In genomic region chr15:65856821-65857455, GRCh38 we compare ENCODE assay signal across 8 cellular contexts. TPM values are rescaled to one million over a fixed set of nuclear protein-coding genes. Genes with fewer than 3 reads are reported as not detected.
DNase-seq lines count a peak whose midpoint lies in the region; ATAC-seq and TF ChIP-seq lines count a peak whose summit lies in the region.

No MANE protein-coding gene starts in this region.

- TF ChIP-seq CTCF in MM.1S (IDR thresholded peaks at IDR 0.05; ENCODE audit: low read length) (peak; percentile 91), coronary artery (IDR thresholded peaks at IDR 0.05) (peak; percentile 62)

- no peaks in the 10 kb centered on the region for H3K27me3 Mint-ChIP-seq in activated CD4-positive, alpha-beta T cell treated with anti-CD3 and anti-CD28 coated beads for 36 hours

- H3K4ac ChIP-seq in mesendoderm (ENCODE audit: low read depth, low read length) = no peak overlapping the region

- H3K9ac ChIP-seq in MM.1S (ENCODE audit: low read length) (no peak overlapping the region), mesendoderm (ENCODE audit: low read length) (no peak overlapping the region)

- intact Hi-C loops in activated CD4-positive, alpha-beta T cell treated with anti-CD3 and anti-CD28 coated beads for 36 hours (cut with DNase I, micrococcal nuclease) = loop anchor here (1.0 kb wide), 2 partner anchors 219 to 246 kb away; partner anchors contain the start of gene INTS14 (in 1 of the 2)

- no peaks in the 10 kb centered on the region for H3K79me1 ChIP-seq in mesendoderm (ENCODE audit: low read length)

- H2AFZ ChIP-seq in MM.1S (ENCODE audit: low read length) = 0 out of 2 replicates have a peak overlapping the region, but pooled peaks have one; percentile 47

- no peaks in the 10 kb centered on the region for H3F3A ChIP-seq in MM.1S (ENCODE audit: insufficient read depth, low read length)

- H3K4me1 ChIP-seq in MM.1S (ENCODE audit: low read length) (no peaks in the 10 kb centered on the region), mesendoderm (ENCODE audit: control insufficient read depth, low read depth, low read length) (no peaks in the 10 kb centered on the region)

- H3K4me3 ChIP-seq in MM.1S (ENCODE audit: low read length) (no peak overlapping the region), coronary artery (no peak overlapping the region), mesendoderm (ENCODE audit: low read length) (no peak overlapping the region)

- DNase-seq in DMS 273 (lab: John Stamatoyannopoulos, UW; ENCODE audit: unreplicated experiment) (peak; percentile 80), DMS 273 treated with DMSO at 0.1 percent for 48 hours (lab: John Stamatoyannopoulos, UW) (no peak), MM.1S (peak; percentile 70), coronary artery (ENCODE audit: low spot score) (no peak), mesendoderm (peak; percentile 74)
- peak; percentile 90 for DNase-seq in activated CD4-positive, alpha-beta T cell treated with anti-CD3 and anti-CD28 coated beads for 36 hours
- peak; percentile 90 for DNase-seq in stimulated activated CD8-positive, alpha-beta memory T cell treated with anti-CD3 and anti-CD28 coated beads, Interleukin-4, amount 100 ng/mL, for 48 hours

- H3K36me3 Mint-ChIP-seq in activated CD4-positive, alpha-beta T cell treated with anti-CD3 and anti-CD28 coated beads for 36 hours (ENCODE audit: low read depth) = no peaks in the 10 kb centered on the region

- no peak overlapping the region for H3K23ac ChIP-seq in mesendoderm (ENCODE audit: low read length)

- H3K18ac ChIP-seq in mesendoderm (ENCODE audit: low read length) = no peak overlapping the region

- no peaks in the 10 kb centered on the region for H3K36me3 ChIP-seq in MM.1S (replicated peaks; ENCODE audit: insufficient read depth, low read length)
- no peaks in the 10 kb centered on the region for H3K36me3 ChIP-seq in mesendoderm (ENCODE audit: control insufficient read depth, insufficient read depth, low read length)

- ATAC-seq in activated CD4-positive, alpha-beta T cell treated with anti-CD3 and anti-CD28 coated beads for 36 hours = peak; percentile 72
- ATAC-seq in HG03097 (IDR thresholded peaks at IDR 0.05; ENCODE audit: low FRiP score, unreplicated experiment) = no peak

- no peak overlapping the region for H2AK5ac ChIP-seq in mesendoderm (ENCODE audit: low read length)

- no peak overlapping the region for H2BK120ac ChIP-seq in mesendoderm (ENCODE audit: low read depth, low read length)

- peaks cover 14% of the 10 kb centered on the region for H3K4me1 Mint-ChIP-seq in activated CD4-positive, alpha-beta T cell treated with anti-CD3 and anti-CD28 coated beads for 36 hours

- WGBS in mesendoderm (ENCODE audit: extremely low coverage, insufficient coverage, low lambda C conversion rate) = no CpG with 5 or more reads among the region's 12 CpGs

- no peak overlapping the region for H4K8ac ChIP-seq in mesendoderm (ENCODE audit: low read depth, low read length)

- no peak overlapping the region for H3K27ac Mint-ChIP-seq in activated CD4-positive, alpha-beta T cell treated with anti-CD3 and anti-CD28 coated beads for 36 hours

- no peak overlapping the region for H2BK15ac ChIP-seq in mesendoderm (replicated peaks; ENCODE audit: low read depth)

- no peak overlapping the region for H2BK5ac ChIP-seq in mesendoderm (ENCODE audit: low read length)

- H3K4me2 ChIP-seq in MM.1S (ENCODE audit: low read depth, low read length) (no peak overlapping the region), mesendoderm (ENCODE audit: low read length) (no peak overlapping the region)

- H3K9me2 ChIP-seq in MM.1S (replicated peaks; ENCODE audit: insufficient read depth, low read length) = no peaks in the 10 kb centered on the region

- CTCF ChIA-PET in activated CD4-positive, alpha-beta T cell treated with anti-CD3 and anti-CD28 coated beads for 36 hours (lab: Charles Lee) = interaction anchor here (0.6 to 2.6 kb wide), 25 partner anchors 9 to 463 kb away, joined by 3 to 12 read pairs (median 4); partner anchors contain the start of gene RAB11A

- no peaks in the 10 kb centered on the region for H4K20me1 ChIP-seq in MM.1S (ENCODE audit: insufficient read depth, low read length)

- no peaks in the 10 kb centered on the region for H3K9me3 ChIP-seq in MM.1S (replicated peaks; ENCODE audit: insufficient read depth, low read length)

- no peaks in the 10 kb centered on the region for H3K9me3 Mint-ChIP-seq in activated CD4-positive, alpha-beta T cell treated with anti-CD3 and anti-CD28 coated beads for 36 hours (ENCODE audit: low read depth)

- H3K27me3 ChIP-seq in MM.1S (replicated peaks; ENCODE audit: insufficient read depth, low read length) = no peaks in the 10 kb centered on the region
- no peaks in the 10 kb centered on the region for H3K27me3 ChIP-seq in mesendoderm (ENCODE audit: insufficient read depth, low read length, poor library complexity)

- no peak overlapping the region for H3K56ac ChIP-seq in mesendoderm (ENCODE audit: low read length)

- no peak overlapping the region for H3K27ac ChIP-seq in MM.1S (ENCODE audit: low read length)
- no peak overlapping the region for H3K27ac ChIP-seq in coronary artery
- H3K27ac ChIP-seq in mesendoderm (ENCODE audit: low read depth, low read length) = no peak overlapping the region

- no peak overlapping the region for H4K5ac ChIP-seq in mesendoderm (ENCODE audit: low read length)

- no peak overlapping the region for H3K4me3 Mint-ChIP-seq in activated CD4-positive, alpha-beta T cell treated with anti-CD3 and anti-CD28 coated beads for 36 hours

- no peaks in the 10 kb centered on the region for H3K79me2 ChIP-seq in MM.1S (ENCODE audit: low read length)
- no peaks in the 10 kb centered on the region for H3K79me2 ChIP-seq in mesendoderm (ENCODE audit: control insufficient read depth, insufficient read depth, low read length)

- POLR2A ChIA-PET in activated CD4-positive, alpha-beta T cell treated with anti-CD3 and anti-CD28 coated beads for 36 hours (lab: Charles Lee) = interaction anchor here (0.8 kb wide), 1 partner anchor 12 kb away, joined by 5 read pairs; the partner anchor contains the start of gene RAB11A

RNA-seq across cellular contexts. Expression of gene RAB11A, which starts 12.4 kb away (rescaled TPM):
- total RNA-seq in activated CD4-positive, alpha-beta T cell treated with anti-CD3 and anti-CD28 coated beads for 36 hours = 100 to 1,000 TPM; 129 to 142 TPM
- polyA plus RNA-seq in mesendoderm (2013, experiment 1 of 2) = 280 TPM
- 273 TPM for polyA plus RNA-seq in mesendoderm (2013, experiment 2 of 2)

Comparison
In these comparisons a context has a peak if more than half of its experiments do, and no peak if none do; other contexts are left out.
1. DNase-seq: peak in DMS 273 (single experiment), MM.1S (single experiment), activated CD4-positive, alpha-beta T cell treated with anti-CD3 and anti-CD28 coated beads for 36 hours (single experiment), mesendoderm (single experiment) and stimulated activated CD8-positive, alpha-beta memory T cell treated with anti-CD3 and anti-CD28 coated beads, Interleukin-4, amount 100 ng/mL, for 48 hours (single experiment); none in DMS 273 treated with DMSO at 0.1 percent for 48 hours (single experiment) and coronary artery (single experiment).